24 cellular contexts compared by ENCODE assay signal in genomic region chr20:504632-505075, GRCh38.
"Had no signal": no experiment of that assay in that cellular context is flagged by ENCODE, and none has a peak within 500 bp of the region (broad histone marks: within the 10 kb centered on the region; RNA-seq: fewer than 3 reads in every experiment).

No MANE protein-coding gene starts in this region.

- H3K4me2 ChIP-seq: neural progenitor cell had no signal

- H3K9me3 ChIP-seq: body of pancreas, esophagus muscularis mucosa, sigmoid colon, testis, uterus had no signal

- FAIRE-seq: frontal cortex had no signal

- H2AFZ ChIP-seq: neural progenitor cell had no signal

- H3K27me3 ChIP-seq: body of pancreas, esophagus muscularis mucosa, neural progenitor cell, sigmoid colon, testis, uterus had no signal

- H3K36me3 ChIP-seq: uterus had no signal

- DNase-seq: activated CD4-positive, alpha-beta T cell treated with anti-CD3 and anti-CD28 coated beads, Interleukin-2, amount 10 ng/mL, durations not matched to agents 24 days and 14 days; activated CD8-positive, alpha-beta memory T cell treated with anti-CD3 and anti-CD28 coated beads, Interleukin-2, amount 10 ng/mL, durations not matched to agents 7 days and 5 days; activated CD8-positive, alpha-beta T cell treated with anti-CD3 and anti-CD28 coated beads for 36 hours; activated effector memory CD4-positive, alpha-beta T cell treated with anti-CD3 and anti-CD28 coated beads, Interleukin-2, amount 50 U/mL, for 16 hours; activated T-cell treated with anti-CD3 and anti-CD28 coated beads for 4 hours; anterior cingulate cortex; body of pancreas; dermis blood vessel endothelial cell; effector CD8-positive, alpha-beta T cell; head of caudate nucleus; islet precursor cell; naive thymus-derived CD8-positive, alpha-beta T cell; posterior cingulate gyrus; sigmoid colon; stimulated activated CD4-positive, alpha-beta T cell treated with anti-CD3 and anti-CD28 coated beads, Interleukin-4, amount 100 ng/mL, for 1 hour; stimulated activated naive CD4-positive, alpha-beta T cell; testis; trophoblast cell; uterus had no signal

- H3K27ac ChIP-seq: body of pancreas, esophagus muscularis mucosa, neural progenitor cell, sigmoid colon, testis, uterus had no signal

- H3K4me1 ChIP-seq: neural progenitor cell, testis, uterus had no signal

- H3K4me3 ChIP-seq: body of pancreas, esophagus muscularis mucosa, lung, neural progenitor cell, sigmoid colon, testis, uterus had no signal

- H3K9ac ChIP-seq: neural progenitor cell had no signal

- ATAC-seq: activated CD4-positive, CD25-positive, alpha-beta regulatory T cell treated with anti-CD3 and anti-CD28 coated beads, Interleukin-2, amount 50 U/mL, for 24 hours; activated CD8-positive, alpha-beta memory T cell treated with anti-CD3 and anti-CD28 coated beads, Interleukin-2, amount 10 ng/mL, durations not matched to agents 7 days and 5 days; activated CD8-positive, alpha-beta T cell treated with anti-CD3 and anti-CD28 coated beads for 36 hours; body of pancreas; naive thymus-derived CD8-positive, alpha-beta T cell had no signal
